Comparison of ENCODE assay signal across 11 cellular contexts in genomic region chr3:134369231-134369741, GRCh38. TPM values are rescaled to one million over a fixed set of nuclear protein-coding genes. Genes with fewer than 3 reads are reported as not detected.
DNase-seq lines count a peak whose midpoint lies in the region; ATAC-seq and TF ChIP-seq lines count a peak whose summit lies in the region.
"Had no signal": no experiment of that assay in that cellular context is flagged by ENCODE, and none has a peak within 500 bp of the region (broad histone marks: within the 10 kb centered on the region; RNA-seq: fewer than 3 reads in every experiment).

No MANE protein-coding gene starts in this region.

- H3K9me3 Mint-ChIP-seq in activated CD4-positive, alpha-beta memory T cell treated with anti-CD3 and anti-CD28 coated beads for 36 hours, result no peaks in the 10 kb centered on the region
- H3K9me3 Mint-ChIP-seq: activated naive CD4-positive, alpha-beta T cell treated with anti-CD3 and anti-CD28 coated beads, Interleukin-2, amount 50 U/mL, for 24 hours had no signal

- H3K36me3 ChIP-seq in lung (ENCODE audit: control insufficient read depth in 2 of 2, insufficient read depth in 2 of 2, low read length in 2 of 2) (peaks cover 21 to 36% of the 10 kb centered on the region in 2 donors), thyroid gland (peaks cover 63 to 70% of the 10 kb centered on the region in 2 donors), neuronal stem cell (replicated peaks in 1 of 2; ENCODE audit: control insufficient read depth in 2 of 2, insufficient read depth in 2 of 2, low read length in 2 of 2) (peaks cover 69 to 84% of the 10 kb centered on the region in 2 donors)

- no peak overlapping the region for H3K4me2 ChIP-seq in neuronal stem cell (ENCODE audit: insufficient read depth, low read length, poor library complexity, severe bottlenecking)

- CTCF ChIA-PET in activated CD4-positive, alpha-beta memory T cell treated with anti-CD3 and anti-CD28 coated beads for 36 hours (lab: Charles Lee), result no interaction called here

- H3K27ac ChIP-seq in cingulate gyrus (ENCODE audit: low read depth, low read length) (peak overlapping the region; percentile 99), lung (ENCODE audit: low read depth in 1 of 2, low read length in 1 of 2) (peak overlapping the region; percentile 75 to 91), thyroid gland (peak overlapping the region; percentile 100), neuronal stem cell (replicated peaks; ENCODE audit: low read length) (no peak overlapping the region)

- H2AK5ac ChIP-seq in neuronal stem cell (ENCODE audit: low read depth, low read length), result no peak overlapping the region

- no peak overlapping the region for H2BK120ac ChIP-seq in neuronal stem cell (ENCODE audit: low read depth, low read length)

- no peak overlapping the region for H3K9ac ChIP-seq in neuronal stem cell (ENCODE audit: low read depth, low read length, poor library complexity)

- no peak for TF ChIP-seq POLR2A in thyroid gland (IDR thresholded peaks at IDR 0.05)

- H3K4me3 ChIP-seq in lung (no peak overlapping the region), thyroid gland (replicated peaks in 1 of 3) (no peak overlapping the region), neuronal stem cell (ENCODE audit: low read length in 2 of 2) (no peak overlapping the region)

- WGBS in lung, 2 donors, result 47 to 51% methylated on average over 10 of the region's 10 CpGs
- WGBS in thyroid gland, 2 donors, result 73 to 84% methylated on average over 10 of the region's 10 CpGs
- WGBS in neuronal stem cell (ENCODE audit: extremely low coverage in 2 of 2, insufficient read length in 2 of 2, insufficient replicate concordance in 1 of 2), 2 donors, result no CpG with 5 or more reads among the region's 10 CpGs

- POLR2A ChIA-PET in activated CD4-positive, alpha-beta memory T cell treated with anti-CD3 and anti-CD28 coated beads for 36 hours (lab: Charles Lee), result no interaction called here

- DNase-seq in M059J (ENCODE audit: low read depth), result peak; percentile 88
- no peak for DNase-seq in lung (ENCODE audit: low spot score)
- DNase-seq in thyroid gland, result peak in 1 of 2 donors; percentile 4
- no peak for DNase-seq in activated CD4-positive, alpha-beta memory T cell treated with anti-CD3 and anti-CD28 coated beads for 36 hours
- DNase-seq in germinal center (ENCODE audit: low spot score), result no peak
- DNase-seq in neuronal stem cell (ENCODE audit: low spot score), result no peak
- DNase-seq: NCI-H2171 treated with DMSO at 0.1 percent for 48 hours, T-helper 2 cell had no signal

- peaks cover 15% of the 10 kb centered on the region for H3K27me3 Mint-ChIP-seq in activated CD4-positive, alpha-beta memory T cell treated with anti-CD3 and anti-CD28 coated beads for 36 hours

- H2BK15ac ChIP-seq in neuronal stem cell (ENCODE audit: low read length), result no peak overlapping the region

- no peak overlapping the region for H3K18ac ChIP-seq in neuronal stem cell (ENCODE audit: low read length)

- no peaks in the 10 kb centered on the region for H3K36me3 Mint-ChIP-seq in activated CD4-positive, alpha-beta memory T cell treated with anti-CD3 and anti-CD28 coated beads for 36 hours
- H3K36me3 Mint-ChIP-seq: activated naive CD4-positive, alpha-beta T cell treated with anti-CD3 and anti-CD28 coated beads, Interleukin-2, amount 50 U/mL, for 24 hours had no signal

- no peak overlapping the region for H4K91ac ChIP-seq in neuronal stem cell (ENCODE audit: low read depth, low read length, poor library complexity)

- no peak for ATAC-seq in lung (ENCODE audit: insufficient read depth, low FRiP score)
- no peak for ATAC-seq in HG02840 (IDR thresholded peaks at IDR 0.05; ENCODE audit: low FRiP score, unreplicated experiment)

- no peak for TF ChIP-seq CTCF in lung (IDR thresholded peaks at IDR 0.05; ENCODE audit: control extremely low read depth, extremely low read depth)
- no peak for TF ChIP-seq CTCF in thyroid gland (IDR thresholded peaks at IDR 0.05)

- H3K4me1 Mint-ChIP-seq in activated CD4-positive, alpha-beta memory T cell treated with anti-CD3 and anti-CD28 coated beads for 36 hours (ENCODE audit: low read depth), result peaks cover 12% of the 10 kb centered on the region

- no peak overlapping the region for H2BK5ac ChIP-seq in neuronal stem cell (ENCODE audit: low read length)

- H3K4ac ChIP-seq in neuronal stem cell (ENCODE audit: low read length), result no peak overlapping the region

- H3K27me3 ChIP-seq in lung (ENCODE audit: control insufficient read depth, insufficient read depth) (no peaks in the 10 kb centered on the region), thyroid gland (no peaks in the 10 kb centered on the region), neuronal stem cell (ENCODE audit: control insufficient read depth in 3 of 3, insufficient read depth in 3 of 3, low read depth in 1 of 3, low read length in 3 of 3) (no peaks in the 10 kb centered on the region)

- no peak overlapping the region for H3K23ac ChIP-seq in neuronal stem cell (ENCODE audit: low read depth, low read length, poor library complexity)

- peaks cover 38 to 51% of the 10 kb centered on the region in 2 donors for H3K4me1 ChIP-seq in lung (ENCODE audit: control insufficient read depth in 2 of 2, insufficient read depth in 2 of 2, low read length in 2 of 2)
- H3K4me1 ChIP-seq in thyroid gland, result peaks cover 65 to 85% of the 10 kb centered on the region in 2 donors
- peaks cover 19 to 66% of the 10 kb centered on the region in 2 donors for H3K4me1 ChIP-seq in neuronal stem cell (ENCODE audit: control insufficient read depth in 2 of 2, insufficient read depth in 1 of 2, low read depth in 1 of 2, low read length in 2 of 2)

- H3K9me3 ChIP-seq in lung (ENCODE audit: control insufficient read depth in 2 of 2, insufficient read depth in 1 of 2, low read length in 1 of 2), result no peaks in the 10 kb centered on the region
- H3K9me3 ChIP-seq in thyroid gland, result no peaks in the 10 kb centered on the region
- no peaks in the 10 kb centered on the region for H3K9me3 ChIP-seq in neuronal stem cell (replicated peaks in 1 of 2; ENCODE audit: control insufficient read depth in 2 of 2, insufficient read depth in 1 of 2, low read depth in 1 of 2, low read length in 2 of 2)

- no peak overlapping the region for H3K27ac Mint-ChIP-seq in activated CD4-positive, alpha-beta memory T cell treated with anti-CD3 and anti-CD28 coated beads for 36 hours
- H3K27ac Mint-ChIP-seq: activated naive CD4-positive, alpha-beta T cell treated with anti-CD3 and anti-CD28 coated beads, Interleukin-2, amount 50 U/mL, for 24 hours had no signal

- no peak overlapping the region for H2AFZ ChIP-seq in neuronal stem cell (ENCODE audit: low read length)

- H3K14ac ChIP-seq in neuronal stem cell (ENCODE audit: low read length), result no peak overlapping the region

- H4K8ac ChIP-seq in neuronal stem cell (ENCODE audit: low read depth, low read length), result no peak overlapping the region

- no peak overlapping the region for H3K4me3 Mint-ChIP-seq in activated CD4-positive, alpha-beta memory T cell treated with anti-CD3 and anti-CD28 coated beads for 36 hours
- H3K4me3 Mint-ChIP-seq: activated naive CD4-positive, alpha-beta T cell treated with anti-CD3 and anti-CD28 coated beads, Interleukin-2, amount 50 U/mL, for 24 hours had no signal

- H2BK12ac ChIP-seq in neuronal stem cell (ENCODE audit: low read length), result no peak overlapping the region

- intact Hi-C loops in thyroid gland (cut with DNase I), result no loop called here
- intact Hi-C loops in activated CD4-positive, alpha-beta memory T cell treated with anti-CD3 and anti-CD28 coated beads for 36 hours (cut with micrococcal nuclease), result no loop called here

- H3K79me1 ChIP-seq in neuronal stem cell (ENCODE audit: low read depth, low read length), result peaks cover 12% of the 10 kb centered on the region

RNA-seq across cellular contexts. Expression of gene AMOTL2, which starts 5.0 kb away (rescaled TPM):
- total RNA-seq in M059J (2014; rRNA removed; shearing (Covaris generic)), result 71.9 and 96.1 TPM in 2 replicates
- 100 to 1,000 TPM; 122 to 129 TPM for total RNA-seq in lung
- 10 to 100 TPM; 27.4 to 30.1 TPM for polyA plus RNA-seq in lung
- total RNA-seq in thyroid gland, result 100 to 1,000 TPM in 3 of 4 donors, 10 to 100 TPM in 1; 76.0 to 149 (median 117) TPM
- total RNA-seq in activated CD4-positive, alpha-beta memory T cell treated with anti-CD3 and anti-CD28 coated beads for 36 hours, result under 1 TPM; 0.12 to 0.39 TPM
- 61.7 TPM for polyA plus RNA-seq in neuronal stem cell (2013, experiment 1 of 2)
- 60.5 TPM for polyA plus RNA-seq in neuronal stem cell (2013, experiment 2 of 2)

Comparison
In these comparisons a context has a peak if more than half of its experiments do, and no peak if none do; other contexts are left out.
1. RNA of gene AMOTL2, which starts 5.0 kb away (total RNA-seq): 76.0 to 149 TPM in thyroid gland, 122 to 129 TPM in lung and 71.9 to 96.1 TPM in M059J; 0.12 to 0.39 TPM in activated CD4-positive, alpha-beta memory T cell treated with anti-CD3 and anti-CD28 coated beads for 36 hours; every median in the first group is over 10 times any median in the second.